In the genomic region with DNA sequence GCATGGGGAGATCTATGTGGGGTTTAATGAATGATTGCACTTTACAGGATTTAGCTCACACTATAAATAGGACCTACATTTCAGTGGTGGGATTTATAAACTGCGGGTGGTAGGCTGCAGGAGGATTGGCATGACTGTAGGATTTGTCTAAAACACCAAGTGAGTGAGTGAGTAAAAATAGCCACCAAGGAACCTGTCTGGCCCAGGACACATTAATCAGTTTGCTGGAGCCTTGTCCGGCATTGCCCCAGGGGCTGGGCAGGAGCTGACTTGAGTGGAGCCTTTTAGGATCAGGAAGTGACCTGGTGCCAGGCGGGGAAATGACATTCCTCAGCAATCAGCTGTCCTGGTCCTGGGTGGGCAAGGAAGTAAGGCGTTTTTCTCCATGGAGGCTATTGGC, we compare ENCODE assay signal across 19 cellular contexts.
"Had no signal": no experiment of that assay in that cellular context is flagged by ENCODE, and none has a peak within 500 bp of the region (broad histone marks: within the 10 kb centered on the region; RNA-seq: fewer than 3 reads in every experiment).

No MANE protein-coding gene starts in this region.

- H3K4me1 ChIP-seq: adrenal gland, colonic mucosa, lower lobe of right lung, sigmoid colon, stomach, testis, upper lobe of right lung had no signal

- DNase-seq: activated CD4-positive, alpha-beta T cell treated with anti-CD3 and anti-CD28 coated beads, Interleukin-2, amount 50 U/mL, for 48 hours; activated CD4-positive, CD25-positive, alpha-beta regulatory T cell treated with anti-CD3 and anti-CD28 coated beads, Interleukin-2, amount 50 U/mL, for 72 hours; activated effector memory CD4-positive, alpha-beta T cell treated with Interleukin-2 at 50 U/mL for 16 hours; activated naive CD4-positive, alpha-beta T cell treated with anti-CD3 and anti-CD28 coated beads, Interleukin-2, amount 50 U/mL, for 16 hours; activated T-cell treated with anti-CD3 and anti-CD28 coated beads, Interleukin-2, amount 50 U/mL, for 24 hours; adrenal gland; central memory CD4-positive, alpha-beta T cell; colonic mucosa; foreskin fibroblast; hypothalamus; lower lobe of right lung; midbrain; naive B cell; ovary; sigmoid colon; stimulated activated CD4-positive, alpha-beta T cell treated with anti-CD3 and anti-CD28 coated beads, Interleukin-1b, Interleukin-23, amount 100 ng/mL, for 48 hours; stomach; testis; upper lobe of right lung had no signal

- H3K27ac ChIP-seq: adrenal gland, colonic mucosa, lower lobe of right lung, ovary, sigmoid colon, stomach, testis, upper lobe of right lung had no signal

- H3K4me3 Mint-ChIP-seq: activated T-cell treated with anti-CD3 and anti-CD28 coated beads, Interleukin-2, amount 50 U/mL, for 24 hours; naive B cell had no signal

- H3K4me1 Mint-ChIP-seq: naive B cell had no signal

- H3K27me3 ChIP-seq: colonic mucosa, ovary, sigmoid colon, stomach, testis had no signal

- H3K4me3 ChIP-seq: adrenal gland, colonic mucosa, lower lobe of right lung, ovary, sigmoid colon, stomach, testis, upper lobe of right lung had no signal

- H3K27ac Mint-ChIP-seq: activated T-cell treated with anti-CD3 and anti-CD28 coated beads, Interleukin-2, amount 50 U/mL, for 24 hours had no signal

- H3K9me3 ChIP-seq: colonic mucosa, lower lobe of right lung, ovary, sigmoid colon, stomach, testis, upper lobe of right lung had no signal

- H3K9me3 Mint-ChIP-seq: activated T-cell treated with anti-CD3 and anti-CD28 coated beads, Interleukin-2, amount 50 U/mL, for 24 hours had no signal

- H3K36me3 ChIP-seq: adrenal gland, colonic mucosa, lower lobe of right lung, ovary, sigmoid colon, stomach, upper lobe of right lung had no signal

- H3K36me3 Mint-ChIP-seq: naive B cell had no signal

- ATAC-seq: lower lobe of right lung, upper lobe of right lung had no signal
